8 cellular contexts compared by ENCODE assay signal in genomic region chr13:79522583-79522982, GRCh38. TPM values are rescaled to one million over a fixed set of nuclear protein-coding genes. Genes with fewer than 3 reads are reported as not detected.
DNase-seq lines count a peak whose midpoint lies in the region; ATAC-seq, FAIRE-seq and TF ChIP-seq lines count a peak whose summit lies in the region.

No MANE protein-coding gene starts in this region.

- peaks cover 5% of the 10 kb centered on the region for H3K36me3 Mint-ChIP-seq in astrocyte (ENCODE audit: low read depth, unreplicated experiment)

- FAIRE-seq in astrocyte (lab: Jason Lieb, UNC): peak; percentile 5

- no peak overlapping the region for H3K27ac Mint-ChIP-seq in astrocyte (ENCODE audit: unreplicated experiment)

- TF ChIP-seq POLR2A in right lobe of liver (IDR thresholded peaks at IDR 0.05): no peak

- no peak overlapping the region for H3K4me3 Mint-ChIP-seq in astrocyte (ENCODE audit: unreplicated experiment)

- H3K4me1 ChIP-seq in astrocyte (ENCODE audit: insufficient read depth, low read length) (peaks cover 17% of the 10 kb centered on the region), right lobe of liver (peaks cover 0 to 8% (median 0%) of the 10 kb centered on the region in 4 donors)

- no peak overlapping the region for H2AFZ ChIP-seq in astrocyte (ENCODE audit: low read depth, low read length)

- no peaks in the 10 kb centered on the region for H3K36me3 ChIP-seq in GM06990 (ENCODE audit: control insufficient read depth, insufficient read depth, low read length)
- H3K36me3 ChIP-seq in astrocyte (ENCODE audit: insufficient read depth, low read length): peaks cover 8% of the 10 kb centered on the region
- H3K36me3 ChIP-seq in right lobe of liver: peaks cover 0 to 11% (median 0%) of the 10 kb centered on the region in 4 donors

- intact Hi-C loops in right lobe of liver (cut with DNase I): no loop called here

- DNase-seq in GM06990 (ENCODE audit: extremely low read depth, insufficient read length): peak; percentile 66
- DNase-seq in astrocyte (ENCODE audit: low read depth): peak; percentile 95
- DNase-seq in right lobe of liver: no peak
- no peak for DNase-seq in hypothalamus (lab: John Stamatoyannopoulos, UW)
- no peak for DNase-seq in NCI-H510A (lab: John Stamatoyannopoulos, UW)
- no peak for DNase-seq in LoVo (ENCODE audit: low spot score)

- no peak overlapping the region for H3K4me2 ChIP-seq in astrocyte (ENCODE audit: low read length)

- no peak for TF ChIP-seq CTCF in GM06990 (IDR thresholded peaks at IDR 0.05; ENCODE audit: insufficient read depth, low read length, poor library complexity, severe bottlenecking)
- TF ChIP-seq CTCF in astrocyte (IDR thresholded peaks at IDR 0.05; ENCODE audit: insufficient read depth, low read depth, low read length): no peak
- no peak for TF ChIP-seq CTCF in right lobe of liver (IDR thresholded peaks at IDR 0.05)

- H3K79me2 ChIP-seq in astrocyte (ENCODE audit: insufficient read depth, low read length): peaks cover 18% of the 10 kb centered on the region

- H3K27me3 ChIP-seq in GM06990 (replicated peaks; ENCODE audit: control insufficient read depth, insufficient read depth, low read length) (no peaks in the 10 kb centered on the region), astrocyte (ENCODE audit: insufficient read depth, low read length) (no peaks in the 10 kb centered on the region), right lobe of liver (no peaks in the 10 kb centered on the region)

- no peak overlapping the region for H3K9ac ChIP-seq in astrocyte (ENCODE audit: low read length)

- H3K4me3 ChIP-seq in GM06990 (replicated peaks; ENCODE audit: low read depth, low read length): no peak overlapping the region
- no peak overlapping the region for H3K4me3 ChIP-seq in astrocyte (ENCODE audit: insufficient read depth, low read depth, low read length)
- no peak overlapping the region for H3K4me3 ChIP-seq in right lobe of liver

- H3K9me3 ChIP-seq in astrocyte (ENCODE audit: insufficient read depth, low read depth, low read length) (no peaks in the 10 kb centered on the region), right lobe of liver (no peaks in the 10 kb centered on the region)

- peaks cover 5% of the 10 kb centered on the region for H3K4me1 Mint-ChIP-seq in astrocyte (ENCODE audit: low read depth, unreplicated experiment)

- H3K27ac ChIP-seq in astrocyte (ENCODE audit: low read depth, low read length) (no peak overlapping the region), right lobe of liver (no peak overlapping the region)

- no peaks in the 10 kb centered on the region for H3K9me3 Mint-ChIP-seq in astrocyte (ENCODE audit: unreplicated experiment)

- ATAC-seq in GM19468 (IDR thresholded peaks at IDR 0.05; ENCODE audit: extremely low read depth, unreplicated experiment) (peak; percentile 95), HG03442 (IDR thresholded peaks at IDR 0.05; ENCODE audit: unreplicated experiment) (peak; percentile 98), right lobe of liver (no peak)

- no peaks in the 10 kb centered on the region for H3K27me3 Mint-ChIP-seq in astrocyte (ENCODE audit: low read depth, unreplicated experiment)

- peaks cover 47% of the 10 kb centered on the region for H4K20me1 ChIP-seq in astrocyte (ENCODE audit: insufficient read depth, low read length)

RNA-seq across cellular contexts. Expression of gene NDFIP2, which starts 41.6 kb away (rescaled TPM):
- total RNA-seq in astrocyte: 79.1 and 90.5 TPM in 2 replicates
- 10 to 100 TPM; 20.3 to 32.7 (median 27.5) TPM for total RNA-seq in right lobe of liver

Comparison
In these comparisons a context has a peak if more than half of its experiments do, and no peak if none do; other contexts are left out.
1. DNase-seq: peak in GM06990 (single experiment) and astrocyte (single experiment); none in right lobe of liver (0 of 3), hypothalamus (0 of 51), NCI-H510A (single experiment) and LoVo (single experiment).
2. ATAC-seq: peak in GM19468 (single experiment) and HG03442 (single experiment); none in right lobe of liver (0 of 4).